13 cellular contexts compared by ENCODE assay signal in genomic region chr2:209382775-209383174, GRCh38.
"Had no signal": no experiment of that assay in that cellular context is flagged by ENCODE, and none has a peak within 500 bp of the region (broad histone marks: within the 10 kb centered on the region; RNA-seq: fewer than 3 reads in every experiment).

No MANE protein-coding gene starts in this region.

- DNase-seq: activated CD4-positive, alpha-beta T cell treated with anti-CD3 and anti-CD28 coated beads, Interleukin-2, amount 50 U/mL, for 4 hours; activated naive CD4-positive, alpha-beta T cell treated with anti-CD3 and anti-CD28 coated beads, Interleukin-2, amount 50 U/mL, for 16 hours; activated T-cell treated with anti-CD3 and anti-CD28 coated beads, Interleukin-2, amount 50 U/mL, for 1 hour; amniotic stem cell; endodermal cell; hippocampal formation; naive B cell; uterus had no signal

- H3K4me1 ChIP-seq: right atrium auricular region, uterus had no signal

- H3K4me3 ChIP-seq: lung, right atrium auricular region, skin epidermis, uterus had no signal

- H3K27me3 ChIP-seq: brain microvascular endothelial cell, neutrophil, right atrium auricular region, uterus had no signal

- H3K27ac ChIP-seq: brain microvascular endothelial cell, neutrophil, right atrium auricular region, uterus had no signal

- H3K36me3 ChIP-seq: brain microvascular endothelial cell, neutrophil, right atrium auricular region, uterus had no signal

- H3K9me3 ChIP-seq: neutrophil, right atrium auricular region, uterus had no signal
